ENCODE assay signal across 8 cellular contexts in the genomic region with DNA sequence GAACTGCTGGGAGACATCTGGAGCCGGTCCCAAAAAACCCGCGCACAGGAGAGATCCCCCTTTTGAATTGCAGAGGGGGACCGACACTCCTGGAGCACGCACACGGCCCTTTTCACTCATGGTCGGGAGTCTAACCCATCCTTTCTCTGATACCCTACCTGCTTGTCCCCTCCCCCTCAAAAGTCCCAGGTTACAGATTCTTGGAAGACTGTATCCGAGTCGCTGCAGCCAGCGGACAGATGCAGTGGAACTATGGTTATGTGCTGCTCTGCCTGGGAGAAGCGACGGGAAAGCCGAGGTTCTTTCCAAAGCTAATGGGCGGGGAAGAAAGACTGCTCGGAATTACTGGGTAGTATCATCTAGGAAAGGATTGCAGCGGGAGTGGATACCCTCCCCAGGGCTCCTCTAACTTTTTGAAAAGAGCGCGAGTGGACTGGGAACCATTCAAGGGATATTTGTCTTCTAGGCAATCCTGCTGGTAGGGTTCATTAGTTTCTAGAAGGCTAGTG. TPM values are rescaled to one million over a fixed set of nuclear protein-coding genes. Genes with fewer than 3 reads are reported as not detected.
DNase-seq lines count a peak whose midpoint lies in the region; ATAC-seq and TF ChIP-seq lines count a peak whose summit lies in the region.

No MANE protein-coding gene starts in this region.

- H3K4me3 Mint-ChIP-seq in memory B cell: peak overlapping the region; percentile 72
- H3K4me3 Mint-ChIP-seq in type B pancreatic cell: peak overlapping the region; percentile 91

- peaks cover 12% of the 10 kb centered on the region for H3K4me1 Mint-ChIP-seq in memory B cell
- H3K4me1 Mint-ChIP-seq in type B pancreatic cell (ENCODE audit: unreplicated experiment): peaks cover 5% of the 10 kb centered on the region

- no peak overlapping the region for H3K27ac Mint-ChIP-seq in memory B cell
- peak overlapping the region; percentile 83 for H3K27ac Mint-ChIP-seq in type B pancreatic cell

- ATAC-seq in memory B cell (ENCODE audit: low read depth) (no peak), HG03378 (IDR thresholded peaks at IDR 0.05; ENCODE audit: unreplicated experiment) (no peak)

- H3K27me3 Mint-ChIP-seq in memory B cell: peaks cover 19% of the 10 kb centered on the region
- peaks cover 96% of the 10 kb centered on the region for H3K27me3 Mint-ChIP-seq in type B pancreatic cell

- TF ChIP-seq CTCF in type B pancreatic cell (conservative IDR thresholded peaks at IDR 0.05): no peak

- H3K9me3 Mint-ChIP-seq in memory B cell: no peaks in the 10 kb centered on the region
- no peaks in the 10 kb centered on the region for H3K9me3 Mint-ChIP-seq in type B pancreatic cell

- peak; percentile 53 for DNase-seq in activated CD8-positive, alpha-beta memory T cell treated with anti-CD3 and anti-CD28 coated beads, Interleukin-2, amount 50 U/mL, for 48 hours
- no peak for DNase-seq in activated CD8-positive, alpha-beta memory T cell treated with anti-CD3 and anti-CD28 coated beads, Interleukin-2, amount 50 U/mL, for 4 hours
- DNase-seq in ecto neural progenitor cell (ENCODE audit: low spot score): peak; percentile 60
- DNase-seq in memory B cell (ENCODE audit: low spot score in 2 of 2): no peak
- no peak for DNase-seq in type B pancreatic cell (ENCODE audit: extremely low spot score, unreplicated experiment)
- no peak for DNase-seq in T1000 (lab: John Stamatoyannopoulos, UW)
- DNase-seq in GF-D8 (lab: John Stamatoyannopoulos, UW): no peak

- H3K36me3 Mint-ChIP-seq in memory B cell: no peaks in the 10 kb centered on the region
- H3K36me3 Mint-ChIP-seq in type B pancreatic cell: peaks cover 8% of the 10 kb centered on the region

RNA-seq across cellular contexts. Expression of a gene that starts 1.5 kb away (rescaled TPM):
- 6.3 and 38.1 TPM in 2 replicates for total RNA-seq in type B pancreatic cell (ENCODE audit: low replicate concordance)

Comparison
In these comparisons a context has a peak if more than half of its experiments do, and no peak if none do; other contexts are left out.
1. DNase-seq: peak in activated CD8-positive, alpha-beta memory T cell treated with anti-CD3 and anti-CD28 coated beads, Interleukin-2, amount 50 U/mL, for 48 hours (single experiment) and ecto neural progenitor cell (single experiment); none in activated CD8-positive, alpha-beta memory T cell treated with anti-CD3 and anti-CD28 coated beads, Interleukin-2, amount 50 U/mL, for 4 hours (single experiment), memory B cell (0 of 2), type B pancreatic cell (single experiment), T1000 (single experiment) and GF-D8 (single experiment).